Comparison of ENCODE assay signal across 18 cellular contexts in genomic region chr15:81852826-81853225, GRCh38.
"Had no signal": no experiment of that assay in that cellular context is flagged by ENCODE, and none has a peak within 500 bp of the region (broad histone marks: within the 10 kb centered on the region; RNA-seq: fewer than 3 reads in every experiment).

No MANE protein-coding gene starts in this region.

- H3K27ac ChIP-seq: gastrocnemius medialis, heart right ventricle, ovary, right atrium auricular region, stomach, suprapubic skin, thyroid gland had no signal

- H3K4me3 ChIP-seq: gastrocnemius medialis, heart right ventricle, mucosa of descending colon, ovary, right atrium auricular region, stomach, suprapubic skin, thyroid gland had no signal

- H3K27me3 ChIP-seq: gastrocnemius medialis, ovary, right atrium auricular region, suprapubic skin, thyroid gland had no signal

- H3K4me1 Mint-ChIP-seq: naive thymus-derived CD8-positive, alpha-beta T cell had no signal

- H3K36me3 ChIP-seq: gastrocnemius medialis, heart right ventricle, ovary, right atrium auricular region, stomach, suprapubic skin, thyroid gland had no signal

- H3K9me3 Mint-ChIP-seq: neural crest cell, type B pancreatic cell had no signal

- H3K27ac Mint-ChIP-seq: naive thymus-derived CD8-positive, alpha-beta T cell; type B pancreatic cell had no signal

- DNase-seq: dermis blood vessel endothelial cell; gastrocnemius medialis; heart right ventricle; hypothalamus; kidney glomerular epithelial cell; mammary epithelial cell; mucosa of descending colon; naive thymus-derived CD8-positive, alpha-beta T cell; ovary; small intestine; stimulated activated CD4-positive, alpha-beta T cell treated with anti-CD3 and anti-CD28 coated beads, Interleukin-12 subunit alpha, Interleukin-12 subunit beta, amount 100 ng/mL, for 4 hours; stimulated activated naive CD4-positive, alpha-beta T cell; stomach; thyroid gland had no signal

- H3K27me3 Mint-ChIP-seq: type B pancreatic cell had no signal

- H3K4me3 Mint-ChIP-seq: naive thymus-derived CD8-positive, alpha-beta T cell; neural crest cell; type B pancreatic cell had no signal

- H3K9me3 ChIP-seq: gastrocnemius medialis, heart right ventricle, mucosa of descending colon, ovary, right atrium auricular region, stomach, suprapubic skin, thyroid gland had no signal

- H3K4me1 ChIP-seq: gastrocnemius medialis, heart right ventricle, right atrium auricular region, stomach, suprapubic skin, thyroid gland had no signal
